ENCODE assay signal across 1 cellular context in genomic region chr5:10902145-10902544, GRCh38.
TF ChIP-seq lines count a peak whose summit lies in the region.

No MANE protein-coding gene starts in this region.

TF ChIP-seq in GM23338, 12 proteins besides CTCF, POLR2A, EP300 and RAD21 (continued from another document):
- no peak for TF ChIP-seq REST (IDR thresholded peaks at IDR 0.05; ENCODE audit: unreplicated experiment)
- TF ChIP-seq POLR2AphosphoS5 (IDR thresholded peaks at IDR 0.05; ENCODE audit: low read depth): no peak
- no peak for TF ChIP-seq EZH2phosphoT487 (IDR thresholded peaks at IDR 0.05; ENCODE audit: unreplicated experiment)
- no peak for TF ChIP-seq CREB1 (CRISPR knock-in tag; IDR thresholded peaks at IDR 0.05; ENCODE audit: low read depth)
- no peak for TF ChIP-seq ZNF114 (CRISPR knock-in tag; IDR thresholded peaks at IDR 0.05)
- TF ChIP-seq STAT1 (IDR thresholded peaks at IDR 0.05; ENCODE audit: unreplicated experiment): no peak
- no peak for TF ChIP-seq JUNB (IDR thresholded peaks at IDR 0.05; ENCODE audit: unreplicated experiment)
- no peak for TF ChIP-seq ZNF331 (CRISPR knock-in tag; IDR thresholded peaks at IDR 0.05; ENCODE audit: low read depth)
- TF ChIP-seq ETS1 (IDR thresholded peaks at IDR 0.05): no peak
- TF ChIP-seq EZH2 (IDR thresholded peaks at IDR 0.05; ENCODE audit: low read depth, unreplicated experiment): no peak
